In the genomic region with DNA sequence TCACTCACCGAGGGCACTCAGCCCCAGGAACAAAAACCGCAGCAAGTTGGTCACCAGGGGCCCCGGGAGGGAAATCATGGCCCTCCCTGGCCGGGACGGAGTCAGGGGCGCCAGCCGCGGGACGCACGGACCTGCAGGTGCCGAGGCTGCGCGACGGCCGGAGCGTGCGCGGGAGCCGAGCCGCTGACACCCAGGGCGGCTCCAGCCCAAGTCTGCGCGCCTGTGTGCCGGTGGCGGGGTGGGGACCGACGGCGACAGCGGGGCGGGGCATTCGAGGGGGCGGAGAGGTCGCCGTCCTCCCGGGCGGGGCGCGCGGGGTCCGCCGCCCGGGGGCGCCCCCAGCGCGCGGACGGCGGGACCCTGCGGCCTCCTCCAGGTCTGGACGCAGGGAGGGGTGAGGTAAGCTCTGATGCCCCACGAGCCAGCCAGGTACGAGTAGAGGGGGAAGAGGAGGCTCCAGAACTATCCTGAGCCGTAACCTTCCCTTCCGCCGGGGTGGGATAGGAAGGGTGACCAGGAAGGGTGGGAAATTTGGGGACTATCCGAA, we compare ENCODE assay signal across 8 cellular contexts. TPM values are rescaled to one million over a fixed set of nuclear protein-coding genes. Genes with fewer than 3 reads are reported as not detected.
DNase-seq lines count a peak whose midpoint lies in the region; ATAC-seq, FAIRE-seq and TF ChIP-seq lines count a peak whose summit lies in the region.

A gene with protein sequence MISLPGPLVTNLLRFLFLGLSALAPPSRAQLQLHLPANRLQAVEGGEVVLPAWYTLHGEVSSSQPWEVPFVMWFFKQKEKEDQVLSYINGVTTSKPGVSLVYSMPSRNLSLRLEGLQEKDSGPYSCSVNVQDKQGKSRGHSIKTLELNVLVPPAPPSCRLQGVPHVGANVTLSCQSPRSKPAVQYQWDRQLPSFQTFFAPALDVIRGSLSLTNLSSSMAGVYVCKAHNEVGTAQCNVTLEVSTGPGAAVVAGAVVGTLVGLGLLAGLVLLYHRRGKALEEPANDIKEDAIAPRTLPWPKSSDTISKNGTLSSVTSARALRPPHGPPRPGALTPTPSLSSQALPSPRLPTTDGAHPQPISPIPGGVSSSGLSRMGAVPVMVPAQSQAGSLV (minus strand): TSS at position 214 of the 547 bp plus-strand sequence. CDS start 136 bp downstream, at position 78.

- in situ Hi-C loops in GM18951 (cut with MboI; ENCODE audit: low sequenced_read_pairs, unreplicated experiment) = loop anchor here (10.0 kb wide), 1 partner anchor 87 kb away; a partner anchor contains a TSS

- H3K4me1 ChIP-seq in A549 = peaks cover 55% of the 10 kb centered on the region

- peak within 1 kb of the TSS; percentile 75 for H3K4me3 ChIP-seq in A549

- H3K9me3 ChIP-seq in A549 = no peaks in the 10 kb centered on the region
- no peaks in the 10 kb centered on the region for H3K9me3 ChIP-seq in T-helper 17 cell (ENCODE audit: control insufficient read depth, low read length, poor library complexity, severe bottlenecking)

- peaks cover 20% of the 10 kb centered on the region for H3K27me3 ChIP-seq in layer of hippocampus (ENCODE audit: control insufficient read depth, insufficient read depth, low read length)

- H3K9me3 Mint-ChIP-seq in MCF 10A (ENCODE audit: unreplicated experiment) = no peaks in the 10 kb centered on the region

- CTCF ChIA-PET in A549 (lab: Yijun Ruan, JAX) (interaction anchor here (0.5 to 6.1 kb wide), 23 partner anchors 9 to 1145 kb away, joined by 3 to 45 read pairs (median 7); a partner anchor contains a TSS), MCF 10A (lab: Yijun Ruan, JAX) (interaction anchor here (0.7 to 6.1 kb wide), 23 partner anchors 10 to 130 kb away, joined by 3 to 112 read pairs (median 7); a partner anchor contains a TSS)

- peak within 1 kb of the TSS; percentile 78 for H3K27ac Mint-ChIP-seq in T-helper 17 cell
- H3K27ac Mint-ChIP-seq in MCF 10A (ENCODE audit: low read depth, unreplicated experiment) = no peak within 1 kb of the TSS

- H3K27me3 Mint-ChIP-seq in T-helper 17 cell (peaks cover 37% of the 10 kb centered on the region), MCF 10A (ENCODE audit: insufficient read depth, unreplicated experiment) (no peaks in the 10 kb centered on the region)

- H3K4me2 ChIP-seq in A549 = peak within 1 kb of the TSS; percentile 98

- peak; percentile 17 to 31 for DNase-seq in A549 (ENCODE audit: low read depth in 1 of 2, low spot score in 1 of 2)
- DNase-seq in T-helper 17 cell = peak; percentile 52 to 67 (median 64)
- no peak for DNase-seq in MCF 10A (ENCODE audit: unreplicated experiment)
- peak; percentile 64 for DNase-seq in stimulated activated CD4-positive, alpha-beta T cell treated with anti-CD3 and anti-CD28 coated beads, Interleukin-4, amount 100 ng/mL, for 24 hours
- DNase-seq in C1 segment of cervical spinal cord (lab: John Stamatoyannopoulos, UW) = no peak

- peak within 1 kb of the TSS; percentile 75 to 88 for H3K27ac ChIP-seq in A549
- H3K27ac ChIP-seq in layer of hippocampus (ENCODE audit: low read depth, low read length) = peak within 1 kb of the TSS; percentile 65

- ATAC-seq in A549 = peak; percentile 7 to 30; a peak in 3 of 6 replicates
- peak; percentile 58 for ATAC-seq in HG03159 (IDR thresholded peaks at IDR 0.05; ENCODE audit: unreplicated experiment)
- peak; percentile 76 for ATAC-seq in T-helper 17 cell

- BruUV-seq in MCF 10A (replicated peaks; lab: Mats Ljungman, UMichigan) = no TSS peak

- intact Hi-C loops in MCF 10A (cut with micrococcal nuclease) = loop anchor here (2.0 kb wide), 1 partner anchor 31 kb away; no protein-coding TSS in a partner anchor

- TF ChIP-seq POLR2A in A549 (IDR thresholded peaks at IDR 0.05; ENCODE audit: low read length) (peak; percentile 24; the same call in 1 of the 2 replicates), GM18951 (IDR thresholded peaks at IDR 0.05; ENCODE audit: extremely low read depth, insufficient read depth, insufficient read length) (peak; percentile 98)

- POLR2A ChIA-PET in A549 (lab: Yijun Ruan, JAX) (no interaction called here), MCF 10A (lab: Yijun Ruan, JAX) (interaction anchor here (0.6 to 1.9 kb wide), 2 partner anchors 39 to 137 kb away, joined by 3 to 8 read pairs; a partner anchor contains a TSS)

- H3K4me3 Mint-ChIP-seq in T-helper 17 cell (peak within 1 kb of the TSS; percentile 98), MCF 10A (ENCODE audit: unreplicated experiment) (peak within 1 kb of the TSS; percentile 62)

- no peak for FAIRE-seq in A549 (lab: Jason Lieb, UNC)

- TF ChIP-seq EP300 in A549 (IDR thresholded peaks at IDR 0.05) = no peak

- no peaks in the 10 kb centered on the region for H3K36me3 Mint-ChIP-seq in T-helper 17 cell (ENCODE audit: low read depth)
- no peaks in the 10 kb centered on the region for H3K36me3 Mint-ChIP-seq in MCF 10A (ENCODE audit: insufficient read depth, unreplicated experiment)

- no peak; a peak in 1 of 5 replicates for TF ChIP-seq RAD21 in A549 (conservative IDR thresholded peaks at IDR 0.05 in 1 of 2, IDR thresholded peaks at IDR 0.05 in 1 of 2)

- TF ChIP-seq CTCF in A549 (IDR thresholded peaks at IDR 0.05) (0 out of 3 replicates have a peak, but pooled peaks have one; percentile 6), MCF 10A (IDR thresholded peaks at IDR 0.05; ENCODE audit: unreplicated experiment) (no peak)

- peaks cover 21% of the 10 kb centered on the region for H3K4me1 Mint-ChIP-seq in T-helper 17 cell
- H3K4me1 Mint-ChIP-seq in MCF 10A (ENCODE audit: insufficient read depth, unreplicated experiment) = peaks cover 5% of the 10 kb centered on the region

- 0% methylated on average over 3 of the region's 56 CpGs for WGBS in A549 (ENCODE audit: missing lambda C conversion rate)

TF ChIP-seq in A549, 52 proteins besides CTCF, POLR2A, EP300 and RAD21:
- TF ChIP-seq JUN (IDR thresholded peaks at IDR 0.05) (peak in 1 of 2 experiments; percentile 17; a peak in 1 of 5 replicates), PHF8 (IDR thresholded peaks at IDR 0.05; ENCODE audit: borderline replicate concordance, low read depth) (no peak)

RNA-seq across cellular contexts. Expression of the gene that starts here (rescaled TPM):
- polyA plus RNA-seq in A549 (2011; rRNA removed) (11.7 and 14.5 TPM in 2 replicates), A549 (2017; fragmentation: RNase III; extraction: RNeasy Plus Mini Kit Qiagen cat#74134 plus additional on column Dnase treatment) (6.2 to 9.1 TPM (median 6.8 TPM) in 3 replicates)
- polyA plus RNA-seq in A549 (2012; cell fraction: cytosol; rRNA removed) = 13.9 and 18.5 TPM in 2 replicates
- polyA plus RNA-seq in A549 (2012; cell fraction: nucleus; rRNA removed) = 25.8 and 28.9 TPM in 2 replicates
- polyA minus RNA-seq in A549 (2011; rRNA and poly(A)+ RNA removed) = 7.6 and 11.0 TPM in 2 replicates
- total RNA-seq in T-helper 17 cell (10 to 100 TPM in 1 of 2 donors, 1 to 10 TPM in 1; 3.5 to 30.5 TPM), MCF 10A (2022) (0.19 and 0.93 TPM in 2 replicates)

Comparison
In these comparisons a context has a peak if more than half of its experiments do, and no peak if none do; other contexts are left out.
1. ATAC-seq: peak in every context shown above with its lines; median percentile 76 in T-helper 17 cell; 58 in HG03159; 18 in A549.
2. DNase-seq: peak in A549 (2 of 2), T-helper 17 cell (3 of 3) and stimulated activated CD4-positive, alpha-beta T cell treated with anti-CD3 and anti-CD28 coated beads, Interleukin-4, amount 100 ng/mL, for 24 hours (single experiment); none in MCF 10A (single experiment) and C1 segment of cervical spinal cord (0 of 14).